In genomic region chr3:157086053-157086761, GRCh38 we compare ENCODE assay signal across 12 cellular contexts.
DNase-seq lines count a peak whose midpoint lies in the region; ATAC-seq and TF ChIP-seq lines count a peak whose summit lies in the region.
"Had no signal": no experiment of that assay in that cellular context is flagged by ENCODE, and none has a peak within 500 bp of the region (broad histone marks: within the 10 kb centered on the region; RNA-seq: fewer than 3 reads in every experiment).

No MANE protein-coding gene starts in this region.

- H3K36me3 Mint-ChIP-seq in T-helper 17 cell (ENCODE audit: low read depth) (no peaks in the 10 kb centered on the region), H9 (ENCODE audit: insufficient read depth in 1 of 3, low read depth in 3 of 3) (no peaks in the 10 kb centered on the region)
- peaks cover 5% of the 10 kb centered on the region for H3K36me3 Mint-ChIP-seq in activated T-helper 1 cell treated with anti-CD3 and anti-CD28 coated beads, Interleukin-12 subunit alpha, Interleukin-12 subunit beta, Interleukin-2, Interleukin-4 antibody, amounts not matched to agents 30 ng/mL and 10 ng/mL and 1 ng/mL, durations not matched to agents 14 hours and 24 hours and 36 hours (ENCODE audit: low read depth)
- H3K36me3 Mint-ChIP-seq: WTC11 had no signal

- H4K8ac ChIP-seq in H9 (replicated peaks; ENCODE audit: insufficient read length, low read depth, low read length) = no peak overlapping the region

- H3K23ac ChIP-seq in H9 (ENCODE audit: insufficient read length, low read depth, low read length) = no peak overlapping the region

- H3K4me2 ChIP-seq in KMS-11 (peak overlapping the region; percentile 90), H9 (ENCODE audit: insufficient read depth, insufficient read length, low read length) (no peak overlapping the region)

- no peak overlapping the region for H4K91ac ChIP-seq in H9 (ENCODE audit: insufficient read length, low read depth, low read length)

- TF ChIP-seq POLR2A in heart left ventricle (IDR thresholded peaks at IDR 0.05) (peak in 1 of 2 donors; percentile 24), sigmoid colon (IDR thresholded peaks at IDR 0.05) (no peak)

- intact Hi-C loops in heart left ventricle (cut with DNase I) = loop anchor here in 7 of 10 donors (2.0 to 10.0 kb wide), 9 partner anchors 46 to 549 kb away; partner anchors contain the start of genes LEKR1 (in 3 of the 7) and SSR3 (in 2 of the 7)
- intact Hi-C loops in sigmoid colon (cut with DNase I) = loop anchor here (2.0 to 5.0 kb wide), 2 partner anchors 45 to 269 kb away; no protein-coding TSS in a partner anchor
- intact Hi-C loops in activated T-helper 1 cell treated with anti-CD3 and anti-CD28 coated beads, Interleukin-12 subunit alpha, Interleukin-12 subunit beta, Interleukin-2, Interleukin-4 antibody, amounts not matched to agents 30 ng/mL and 10 ng/mL and 1 ng/mL, durations not matched to agents 14 hours and 24 hours and 36 hours (cut with micrococcal nuclease) = no loop called here

- no peaks in the 10 kb centered on the region for H3K9me3 ChIP-seq in T-helper 17 cell (ENCODE audit: control insufficient read depth, low read length, poor library complexity, severe bottlenecking)
- no peaks in the 10 kb centered on the region for H3K9me3 ChIP-seq in heart left ventricle
- no peaks in the 10 kb centered on the region for H3K9me3 ChIP-seq in sigmoid colon
- no peaks in the 10 kb centered on the region for H3K9me3 ChIP-seq in H9 (ENCODE audit: control insufficient read depth, low read depth, low read length)
- H3K9me3 ChIP-seq: HAP-1 had no signal

- 38 to 54% (median 50%) methylated on average over 6 of the region's 6 CpGs for WGBS in heart left ventricle, 4 donors
- 80 to 90% methylated on average over 6 of the region's 6 CpGs for WGBS in sigmoid colon, 2 donors
- no CpG with 5 or more reads among the region's 6 CpGs for WGBS in H9 (ENCODE audit: extremely low coverage, insufficient read length, low lambda C conversion rate)

- no peak overlapping the region for H2BK20ac ChIP-seq in H9 (ENCODE audit: low read depth, low read length, poor library complexity, severe bottlenecking)

- H3K79me2 ChIP-seq in KMS-11 (ENCODE audit: insufficient read depth, low read depth) = no peaks in the 10 kb centered on the region
- no peaks in the 10 kb centered on the region for H3K79me2 ChIP-seq in H9 (ENCODE audit: insufficient read depth, low read length)

- H3K4me1 ChIP-seq in KMS-11 (ENCODE audit: low read depth, poor library complexity, severe bottlenecking) (peaks cover 75% of the 10 kb centered on the region), heart left ventricle (peaks cover 5 to 60% (median 46%) of the 10 kb centered on the region in 12 donors), sigmoid colon (peaks cover 0 to 63% (median 54%) of the 10 kb centered on the region in 4 donors), H9 (ENCODE audit: insufficient read depth, low read length) (peaks cover 9% of the 10 kb centered on the region; the same call in 1 of the 2 replicates)

- H2AK5ac ChIP-seq in H9 (ENCODE audit: insufficient read length, low read length) = no peak overlapping the region

- H3K4me3 ChIP-seq in KMS-11 (IDR thresholded peaks at IDR 0.05; ENCODE audit: insufficient read depth, low read depth, low read length) (no peak overlapping the region), heart left ventricle (no peak overlapping the region), sigmoid colon (no peak overlapping the region)
- H3K4me3 ChIP-seq: HAP-1 had no signal

- no peak overlapping the region for H3K14ac ChIP-seq in H9 (ENCODE audit: insufficient read depth, low read length)

- H3K56ac ChIP-seq in H9 (ENCODE audit: insufficient read length, low read depth, low read length) = no peak overlapping the region

- H3T11ph ChIP-seq in H9 (ENCODE audit: low read length) = no peak overlapping the region

- H2BK5ac ChIP-seq in H9 (ENCODE audit: insufficient read length, low read length) = no peak overlapping the region

- no peak overlapping the region for H3K18ac ChIP-seq in H9 (ENCODE audit: insufficient read length, low read depth, low read length)

- H3K4me3 Mint-ChIP-seq in T-helper 17 cell = peak overlapping the region; percentile 31
- no peak overlapping the region for H3K4me3 Mint-ChIP-seq in H9
- H3K4me3 Mint-ChIP-seq in activated T-helper 1 cell treated with anti-CD3 and anti-CD28 coated beads, Interleukin-12 subunit alpha, Interleukin-12 subunit beta, Interleukin-2, Interleukin-4 antibody, amounts not matched to agents 30 ng/mL and 10 ng/mL and 1 ng/mL, durations not matched to agents 14 hours and 24 hours and 36 hours = no peak overlapping the region
- H3K4me3 Mint-ChIP-seq: WTC11 had no signal

- no peak overlapping the region for H2AFZ ChIP-seq in KMS-11 (ENCODE audit: low read depth)
- no peak overlapping the region for H2AFZ ChIP-seq in H9 (ENCODE audit: low read length)

- no peak for ATAC-seq in T-helper 17 cell
- ATAC-seq in heart left ventricle = no peak
- no peak for ATAC-seq in HG03521 (IDR thresholded peaks at IDR 0.05; ENCODE audit: unreplicated experiment)
- no peak for ATAC-seq in GM18517 (IDR thresholded peaks at IDR 0.05; ENCODE audit: unreplicated experiment)
- ATAC-seq: WTC11 had no signal

- H3K4me1 Mint-ChIP-seq in T-helper 17 cell (peaks cover 31% of the 10 kb centered on the region), H9 (peaks cover 40 to 42% of the 10 kb centered on the region in 2 experiments)
- peaks cover 73% of the 10 kb centered on the region for H3K4me1 Mint-ChIP-seq in activated T-helper 1 cell treated with anti-CD3 and anti-CD28 coated beads, Interleukin-12 subunit alpha, Interleukin-12 subunit beta, Interleukin-2, Interleukin-4 antibody, amounts not matched to agents 30 ng/mL and 10 ng/mL and 1 ng/mL, durations not matched to agents 14 hours and 24 hours and 36 hours (ENCODE audit: low read depth)

- H3K36me3 ChIP-seq in KMS-11 (ENCODE audit: insufficient read depth) (no peaks in the 10 kb centered on the region), heart left ventricle (no peaks in the 10 kb centered on the region), sigmoid colon (no peaks in the 10 kb centered on the region)
- H3K36me3 ChIP-seq: HAP-1 had no signal

- peak overlapping the region; percentile 96 for H3K27ac ChIP-seq in KMS-11
- H3K27ac ChIP-seq in heart left ventricle = peak overlapping the region; percentile 51 to 100 (median 99)
- peak overlapping the region; percentile 98 to 100 (median 99) for H3K27ac ChIP-seq in sigmoid colon
- no peak overlapping the region for H3K27ac ChIP-seq in H9 (ENCODE audit: insufficient read length, low read depth, low read length)

- H3K9me3 Mint-ChIP-seq in H9 = no peaks in the 10 kb centered on the region
- H3K9me3 Mint-ChIP-seq in activated T-helper 1 cell treated with anti-CD3 and anti-CD28 coated beads, Interleukin-12 subunit alpha, Interleukin-12 subunit beta, Interleukin-2, Interleukin-4 antibody, amounts not matched to agents 30 ng/mL and 10 ng/mL and 1 ng/mL, durations not matched to agents 14 hours and 24 hours and 36 hours = peaks cover 4% of the 10 kb centered on the region
- H3K9me3 Mint-ChIP-seq: WTC11 had no signal

- H2BK12ac ChIP-seq in H9 (ENCODE audit: insufficient read length, low read depth, low read length) = no peak overlapping the region

- peak; percentile 70 to 97 (median 86) for TF ChIP-seq EP300 in sigmoid colon (IDR thresholded peaks at IDR 0.05)

- no peaks in the 10 kb centered on the region for H3K79me1 ChIP-seq in H9 (ENCODE audit: insufficient read depth, low read depth, low read length, poor library complexity, severe bottlenecking)

- H4K5ac ChIP-seq in H9 (ENCODE audit: insufficient read length, low read depth, low read length) = no peak overlapping the region

- H3K27me3 ChIP-seq in KMS-11 (ENCODE audit: insufficient read depth, low read depth) (no peaks in the 10 kb centered on the region), heart left ventricle (no peaks in the 10 kb centered on the region), sigmoid colon (no peaks in the 10 kb centered on the region), H9 (ENCODE audit: insufficient read depth, low read length) (no peaks in the 10 kb centered on the region)

- H3K27ac Mint-ChIP-seq in T-helper 17 cell (peak overlapping the region; percentile 14), H9 (no peak overlapping the region)
- H3K27ac Mint-ChIP-seq in activated T-helper 1 cell treated with anti-CD3 and anti-CD28 coated beads, Interleukin-12 subunit alpha, Interleukin-12 subunit beta, Interleukin-2, Interleukin-4 antibody, amounts not matched to agents 30 ng/mL and 10 ng/mL and 1 ng/mL, durations not matched to agents 14 hours and 24 hours and 36 hours = no peak overlapping the region
- H3K27ac Mint-ChIP-seq: WTC11 had no signal

- no peak overlapping the region for H3K4ac ChIP-seq in H9 (ENCODE audit: low read depth, low read length)

- H4K20me1 ChIP-seq in KMS-11 (ENCODE audit: insufficient read depth) (no peaks in the 10 kb centered on the region), H9 (ENCODE audit: control insufficient read depth, insufficient read depth, insufficient read length) (no peaks in the 10 kb centered on the region)

- H2BK15ac ChIP-seq in H9 (ENCODE audit: low read depth, low read length) = no peak overlapping the region

- H3K23me2 ChIP-seq in H9 (ENCODE audit: insufficient read length, low read depth, low read length, poor library complexity, severe bottlenecking) = peaks cover 7% of the 10 kb centered on the region

- DNase-seq in T-helper 17 cell = no peak
- peak in 4 of 5 donors; percentile 60 to 75 (median 70) for DNase-seq in heart left ventricle
- peak; percentile 85 for DNase-seq in sigmoid colon
- DNase-seq in H9 = no peak
- DNase-seq in activated T-helper 1 cell treated with anti-CD3 and anti-CD28 coated beads, Interleukin-12 subunit alpha, Interleukin-12 subunit beta, Interleukin-2, Interleukin-4 antibody, amounts not matched to agents 30 ng/mL and 10 ng/mL and 1 ng/mL, durations not matched to agents 14 hours and 24 hours and 36 hours (ENCODE audit: low spot score) = no peak
- DNase-seq: activated gamma-delta T cell treated with Interleukin-2 at 50 U/mL for 16 hours, SHP77 had no signal

- H3K9ac ChIP-seq in KMS-11 (no peak overlapping the region), H9 (ENCODE audit: extremely low read depth, insufficient read length, low read length) (no peak overlapping the region)

- H3K27me3 Mint-ChIP-seq in T-helper 17 cell (no peaks in the 10 kb centered on the region), H9 (ENCODE audit: low read depth) (peaks cover 32% of the 10 kb centered on the region)
- no peaks in the 10 kb centered on the region for H3K27me3 Mint-ChIP-seq in activated T-helper 1 cell treated with anti-CD3 and anti-CD28 coated beads, Interleukin-12 subunit alpha, Interleukin-12 subunit beta, Interleukin-2, Interleukin-4 antibody, amounts not matched to agents 30 ng/mL and 10 ng/mL and 1 ng/mL, durations not matched to agents 14 hours and 24 hours and 36 hours (ENCODE audit: insufficient read depth)

- no peak for TF ChIP-seq CTCF in KMS-11 (conservative IDR thresholded peaks at IDR 0.05; ENCODE audit: low read depth, low read length)
- TF ChIP-seq CTCF in heart left ventricle (IDR thresholded peaks at IDR 0.05) = no peak
- no peak for TF ChIP-seq CTCF in sigmoid colon (IDR thresholded peaks at IDR 0.05)
- no peak for TF ChIP-seq CTCF in H9 (conservative IDR thresholded peaks at IDR 0.05)

- no peak overlapping the region for H2BK120ac ChIP-seq in H9 (ENCODE audit: low read depth, low read length, poor library complexity, severe bottlenecking)

Comparison
In these comparisons a context has a peak if more than half of its experiments do, and no peak if none do; other contexts are left out.
1. DNase-seq: peak in heart left ventricle (4 of 5) and sigmoid colon (single experiment); none in T-helper 17 cell (0 of 3), H9 (single experiment) and activated T-helper 1 cell treated with anti-CD3 and anti-CD28 coated beads, Interleukin-12 subunit alpha, Interleukin-12 subunit beta, Interleukin-2, Interleukin-4 antibody, amounts not matched to agents 30 ng/mL and 10 ng/mL and 1 ng/mL, durations not matched to agents 14 hours and 24 hours and 36 hours (single experiment).